25 cellular contexts compared by ENCODE assay signal in genomic region chr2:197795277-197795676, GRCh38. TPM values are rescaled to one million over a fixed set of nuclear protein-coding genes. Genes with fewer than 3 reads are reported as not detected.
DNase-seq lines count a peak whose midpoint lies in the region; ATAC-seq lines count a peak whose summit lies in the region.
"Had no signal": no experiment of that assay in that cellular context is flagged by ENCODE, and none has a peak within 500 bp of the region (broad histone marks: within the 10 kb centered on the region; RNA-seq: fewer than 3 reads in every experiment).

No MANE protein-coding gene starts in this region.

- DNase-seq in activated CD4-positive, alpha-beta T cell treated with anti-CD3 and anti-CD28 coated beads for 48 hours: peak; percentile 14
- no peak for DNase-seq in activated CD4-positive, alpha-beta T cell treated with anti-CD3 and anti-CD28 coated beads, Interleukin-2, amount 50 U/mL, for 48 hours
- no peak for DNase-seq in activated T-cell treated with anti-CD3 and anti-CD28 coated beads, Interleukin-2, amount 50 U/mL, for 4 hours
- DNase-seq in activated T-cell treated with anti-CD3 and anti-CD28 coated beads, Interleukin-2, amount 50 U/mL, for 1 hour: no peak
- no peak for DNase-seq in activated naive CD8-positive, alpha-beta T cell treated with anti-CD3 and anti-CD28 coated beads, Interleukin-2, amount 50 U/mL, for 24 hours
- no peak for DNase-seq in activated naive CD8-positive, alpha-beta T cell treated with anti-CD3 and anti-CD28 coated beads for 36 hours
- no peak for DNase-seq in stimulated activated naive CD8-positive, alpha-beta T cell treated with anti-CD3 and anti-CD28 coated beads, Interleukin-15, amount 100 ng/mL, for 72 hours
- DNase-seq in globus pallidus (ENCODE audit: low spot score): no peak
- DNase-seq: 8988T; ACHN; AML-193; BE2C; CD4-positive, alpha-beta T cell; CD8-positive, alpha-beta memory T cell; DMS 273 treated with DMSO at 0.1 percent for 48 hours; DMS79; EL; GDM1; GM23248; H7; HCEC 1CT had no signal

- peaks cover 4% of the 10 kb centered on the region for H3K9me3 Mint-ChIP-seq in activated T-cell treated with anti-CD3 and anti-CD28 coated beads, Interleukin-2, amount 50 U/mL, for 4 hours
- peaks cover 4% of the 10 kb centered on the region for H3K9me3 Mint-ChIP-seq in activated naive CD8-positive, alpha-beta T cell treated with anti-CD3 and anti-CD28 coated beads, Interleukin-2, amount 50 U/mL, for 24 hours
- H3K9me3 Mint-ChIP-seq in activated naive CD8-positive, alpha-beta T cell treated with anti-CD3 and anti-CD28 coated beads for 36 hours: no peaks in the 10 kb centered on the region
- H3K9me3 Mint-ChIP-seq in stimulated activated naive CD8-positive, alpha-beta T cell treated with anti-CD3 and anti-CD28 coated beads, Interleukin-15, amount 100 ng/mL, for 72 hours: peaks cover 0 to 5% of the 10 kb centered on the region in 2 donors
- H3K9me3 Mint-ChIP-seq: CD14-positive monocyte; CD4-positive, alpha-beta T cell; CD8-positive, alpha-beta memory T cell had no signal

- H3K36me3 Mint-ChIP-seq in activated T-cell treated with anti-CD3 and anti-CD28 coated beads, Interleukin-2, amount 50 U/mL, for 4 hours (ENCODE audit: insufficient read depth): peaks cover 2% of the 10 kb centered on the region
- no peaks in the 10 kb centered on the region for H3K36me3 Mint-ChIP-seq in activated naive CD8-positive, alpha-beta T cell treated with anti-CD3 and anti-CD28 coated beads, Interleukin-2, amount 50 U/mL, for 24 hours (ENCODE audit: low read depth)
- H3K36me3 Mint-ChIP-seq in activated naive CD8-positive, alpha-beta T cell treated with anti-CD3 and anti-CD28 coated beads for 36 hours: no peaks in the 10 kb centered on the region
- H3K36me3 Mint-ChIP-seq: CD14-positive monocyte; CD8-positive, alpha-beta memory T cell had no signal

- no peak overlapping the region for H3K27ac Mint-ChIP-seq in activated naive CD8-positive, alpha-beta T cell treated with anti-CD3 and anti-CD28 coated beads, Interleukin-2, amount 50 U/mL, for 24 hours
- H3K27ac Mint-ChIP-seq in activated naive CD8-positive, alpha-beta T cell treated with anti-CD3 and anti-CD28 coated beads for 36 hours: no peak overlapping the region
- no peak overlapping the region for H3K27ac Mint-ChIP-seq in stimulated activated naive CD8-positive, alpha-beta T cell treated with anti-CD3 and anti-CD28 coated beads, Interleukin-15, amount 100 ng/mL, for 72 hours
- H3K27ac Mint-ChIP-seq: CD14-positive monocyte; CD4-positive, alpha-beta T cell; CD8-positive, alpha-beta memory T cell had no signal

- peaks cover 24% of the 10 kb centered on the region for H3K27me3 Mint-ChIP-seq in activated T-cell treated with anti-CD3 and anti-CD28 coated beads, Interleukin-2, amount 50 U/mL, for 4 hours (ENCODE audit: low read depth)
- H3K27me3 Mint-ChIP-seq in activated naive CD8-positive, alpha-beta T cell treated with anti-CD3 and anti-CD28 coated beads, Interleukin-2, amount 50 U/mL, for 24 hours: peaks cover 27% of the 10 kb centered on the region
- H3K27me3 Mint-ChIP-seq in activated naive CD8-positive, alpha-beta T cell treated with anti-CD3 and anti-CD28 coated beads for 36 hours: peaks cover 18% of the 10 kb centered on the region
- peaks cover 16% of the 10 kb centered on the region for H3K27me3 Mint-ChIP-seq in stimulated activated naive CD8-positive, alpha-beta T cell treated with anti-CD3 and anti-CD28 coated beads, Interleukin-15, amount 100 ng/mL, for 72 hours

- H3K4me3 Mint-ChIP-seq in activated T-cell treated with anti-CD3 and anti-CD28 coated beads, Interleukin-2, amount 50 U/mL, for 4 hours: no peak overlapping the region
- no peak overlapping the region for H3K4me3 Mint-ChIP-seq in activated naive CD8-positive, alpha-beta T cell treated with anti-CD3 and anti-CD28 coated beads, Interleukin-2, amount 50 U/mL, for 24 hours
- H3K4me3 Mint-ChIP-seq in activated naive CD8-positive, alpha-beta T cell treated with anti-CD3 and anti-CD28 coated beads for 36 hours: no peak overlapping the region
- H3K4me3 Mint-ChIP-seq in stimulated activated naive CD8-positive, alpha-beta T cell treated with anti-CD3 and anti-CD28 coated beads, Interleukin-15, amount 100 ng/mL, for 72 hours: no peak overlapping the region
- H3K4me3 Mint-ChIP-seq: CD4-positive, alpha-beta T cell; CD8-positive, alpha-beta memory T cell had no signal

- peak; percentile 82 to 86 for ATAC-seq in activated T-cell treated with anti-CD3 and anti-CD28 coated beads, Interleukin-2, amount 50 U/mL, for 4 hours
- ATAC-seq in activated naive CD8-positive, alpha-beta T cell treated with anti-CD3 and anti-CD28 coated beads, Interleukin-2, amount 50 U/mL, for 24 hours: peak; percentile 83
- ATAC-seq in stimulated activated naive CD8-positive, alpha-beta T cell treated with anti-CD3 and anti-CD28 coated beads, Interleukin-15, amount 100 ng/mL, for 72 hours: peak; percentile 72
- ATAC-seq: A549, GM12878 had no signal

- no peaks in the 10 kb centered on the region for H3K4me1 Mint-ChIP-seq in activated T-cell treated with anti-CD3 and anti-CD28 coated beads, Interleukin-2, amount 50 U/mL, for 4 hours (ENCODE audit: low read depth)
- peaks cover 8% of the 10 kb centered on the region for H3K4me1 Mint-ChIP-seq in activated naive CD8-positive, alpha-beta T cell treated with anti-CD3 and anti-CD28 coated beads, Interleukin-2, amount 50 U/mL, for 24 hours
- no peaks in the 10 kb centered on the region for H3K4me1 Mint-ChIP-seq in activated naive CD8-positive, alpha-beta T cell treated with anti-CD3 and anti-CD28 coated beads for 36 hours
- peaks cover 9% of the 10 kb centered on the region for H3K4me1 Mint-ChIP-seq in stimulated activated naive CD8-positive, alpha-beta T cell treated with anti-CD3 and anti-CD28 coated beads, Interleukin-15, amount 100 ng/mL, for 72 hours
- H3K4me1 Mint-ChIP-seq: CD14-positive monocyte; CD8-positive, alpha-beta memory T cell had no signal

RNA-seq across cellular contexts. Expression of gene PLCL1, which starts 9.1 kb away (rescaled TPM):
- 1 to 10 TPM in 2 of 3 donors, under 1 TPM in 1; 0.94 to 1.8 (median 1.2) TPM for total RNA-seq in activated T-cell treated with anti-CD3 and anti-CD28 coated beads, Interleukin-2, amount 50 U/mL, for 4 hours
- total RNA-seq in activated naive CD8-positive, alpha-beta T cell treated with anti-CD3 and anti-CD28 coated beads for 36 hours: under 1 TPM; 0.22 to 0.23 TPM
- total RNA-seq: H1 had no signal

RNA-seq across cellular contexts. Expression of gene BOLL, which starts 10.2 kb away (rescaled TPM):
- total RNA-seq in activated T-cell treated with anti-CD3 and anti-CD28 coated beads, Interleukin-2, amount 50 U/mL, for 4 hours: not detected
- total RNA-seq in activated naive CD8-positive, alpha-beta T cell treated with anti-CD3 and anti-CD28 coated beads for 36 hours: not detected
- total RNA-seq: CD4-positive, alpha-beta T cell; CD8-positive, alpha-beta memory T cell; GM12878; GM23248; H1 had no signal
